11 cellular contexts compared by ENCODE assay signal in genomic region chr18:43800584-43800983, GRCh38.
"Had no signal": no experiment of that assay in that cellular context is flagged by ENCODE, and none has a peak within 500 bp of the region (broad histone marks: within the 10 kb centered on the region; RNA-seq: fewer than 3 reads in every experiment).

No MANE protein-coding gene starts in this region.

- H3K27me3 ChIP-seq: ascending aorta, thyroid gland had no signal

- H3K36me3 ChIP-seq: ascending aorta, thyroid gland, WERI-Rb-1 had no signal

- H3K4me1 ChIP-seq: ascending aorta had no signal

- H3K4me3 ChIP-seq: ascending aorta, lung, thyroid gland had no signal

- DNase-seq: activated CD4-positive, alpha-beta T cell treated with anti-CD3 and anti-CD28 coated beads, Interleukin-2, amount 50 U/mL, for 48 hours; activated naive CD4-positive, alpha-beta T cell treated with anti-CD3 and anti-CD28 coated beads for 36 hours; erythroblast; nephron progenitor cell; occipital lobe; stimulated activated CD4-positive, alpha-beta T cell treated with anti-CD3 and anti-CD28 coated beads, Interleukin-2, amount 100 ng/mL, for 48 hours; thyroid gland; WERI-Rb-1 had no signal

- H3K9me3 ChIP-seq: thyroid gland had no signal

- ATAC-seq: stimulated activated memory B cell treated with anti-CD40 and anti-IgM and Interleukin-4, amounts not matched to agents 10 μg/mL and 1 μg/mL and 100 μg/mL, for 72 hours had no signal

- H3K27ac ChIP-seq: ascending aorta, thyroid gland, WERI-Rb-1 had no signal
